In the genomic region with DNA sequence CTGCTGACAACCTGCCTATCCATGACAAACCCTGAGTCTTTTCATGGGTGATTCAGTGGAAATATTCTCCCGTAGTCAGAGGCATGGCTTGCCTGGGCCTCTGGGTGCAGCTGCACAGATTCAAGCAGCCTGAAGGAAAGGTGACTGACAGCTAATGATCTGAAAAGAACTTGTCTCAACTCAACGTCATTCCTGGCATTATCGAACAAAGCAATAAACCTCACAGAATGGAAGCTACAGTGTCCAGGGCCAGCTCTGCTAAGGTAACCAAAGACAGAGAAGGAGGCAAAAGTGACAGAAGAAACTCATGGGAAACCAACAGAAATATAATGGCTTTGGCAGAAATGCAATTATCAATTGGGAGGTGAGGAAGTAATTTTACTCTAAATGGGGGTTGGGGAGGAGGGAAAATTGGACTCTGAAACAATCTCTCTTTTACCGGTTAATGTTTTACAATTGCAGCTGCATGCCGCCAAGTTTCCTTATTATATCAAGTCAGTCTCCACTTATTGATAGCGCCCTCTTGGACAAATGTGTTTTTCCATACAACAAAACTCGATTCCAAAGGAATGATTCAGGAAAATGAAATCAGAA, we compare ENCODE assay signal across 15 cellular contexts. TPM values are rescaled to one million over a fixed set of nuclear protein-coding genes. Genes with fewer than 3 reads are reported as not detected.
DNase-seq lines count a peak whose midpoint lies in the region; ATAC-seq and TF ChIP-seq lines count a peak whose summit lies in the region.
"Had no signal": no experiment of that assay in that cellular context is flagged by ENCODE, and none has a peak within 500 bp of the region (broad histone marks: within the 10 kb centered on the region; RNA-seq: fewer than 3 reads in every experiment).

No MANE protein-coding gene starts in this region.

- H3K27ac ChIP-seq in right lobe of liver (peak overlapping the region; percentile 4 to 81 (median 59)), stomach (peak overlapping the region; percentile 60 to 81 (median 77)), brain microvascular endothelial cell (no peak overlapping the region)

- H3K9me3 Mint-ChIP-seq in HFFc6 (0 out of 2 replicates have a peak, but pooled peaks cover 9% of the 10 kb centered on the region), chondrocyte (ENCODE audit: low read depth) (no peaks in the 10 kb centered on the region)
- H3K9me3 Mint-ChIP-seq: activated CD4-positive, alpha-beta T cell treated with anti-CD3 and anti-CD28 coated beads, Interleukin-2, amount 10 ng/mL, durations not matched to agents 7 days and 5 days; stimulated activated effector memory CD8-positive, alpha-beta T cell treated with anti-CD3 and anti-CD28 coated beads, Interleukin-12 subunit alpha, Interleukin-12 subunit beta, amount 100 ng/mL, for 72 hours had no signal

- H3K4me3 Mint-ChIP-seq in HFFc6, result peak overlapping the region; percentile 22; the same call in 1 of the 2 replicates
- no peak overlapping the region for H3K4me3 Mint-ChIP-seq in chondrocyte (ENCODE audit: unreplicated experiment)
- H3K4me3 Mint-ChIP-seq: activated CD4-positive, alpha-beta T cell treated with anti-CD3 and anti-CD28 coated beads, Interleukin-2, amount 10 ng/mL, durations not matched to agents 7 days and 5 days; stimulated activated effector memory CD8-positive, alpha-beta T cell treated with anti-CD3 and anti-CD28 coated beads, Interleukin-12 subunit alpha, Interleukin-12 subunit beta, amount 100 ng/mL, for 72 hours had no signal

- H3K27me3 ChIP-seq in right lobe of liver (no peaks in the 10 kb centered on the region), stomach (no peaks in the 10 kb centered on the region), brain microvascular endothelial cell (replicated peaks) (no peaks in the 10 kb centered on the region)

- no peak for TF ChIP-seq POLR2A in right lobe of liver (IDR thresholded peaks at IDR 0.05)
- TF ChIP-seq POLR2A in stomach (IDR thresholded peaks at IDR 0.05), result no peak

- peak; percentile 8; the same call in 1 of the 2 replicates for TF ChIP-seq CTCF in HFFc6 (IDR thresholded peaks at IDR 0.05)
- TF ChIP-seq CTCF in chondrocyte (IDR thresholded peaks at IDR 0.05), result peak; percentile 9
- TF ChIP-seq CTCF in right lobe of liver (IDR thresholded peaks at IDR 0.05), result peak in 2 of 4 donors; percentile 21 to 22
- peak in 1 of 7 experiments; percentile 6 for TF ChIP-seq CTCF in stomach (IDR thresholded peaks at IDR 0.05)
- TF ChIP-seq CTCF in brain microvascular endothelial cell (IDR thresholded peaks at IDR 0.05; ENCODE audit: low read depth, low read length, missing control alignments), result no peak

- intact Hi-C loops in right lobe of liver (cut with DNase I), result no loop called here
- intact Hi-C loops in stomach (cut with DNase I; ENCODE audit: low total_unique reads), result no loop called here

- H3K4me1 Mint-ChIP-seq in HFFc6 (ENCODE audit: low read depth) (peaks cover 88% of the 10 kb centered on the region), chondrocyte (ENCODE audit: low read depth) (peaks cover 84% of the 10 kb centered on the region)
- H3K4me1 Mint-ChIP-seq: activated CD4-positive, alpha-beta T cell treated with anti-CD3 and anti-CD28 coated beads, Interleukin-2, amount 10 ng/mL, durations not matched to agents 7 days and 5 days; stimulated activated effector memory CD8-positive, alpha-beta T cell treated with anti-CD3 and anti-CD28 coated beads, Interleukin-12 subunit alpha, Interleukin-12 subunit beta, amount 100 ng/mL, for 72 hours had no signal

- no peak for DNase-seq in HFFc6
- no peak for DNase-seq in chondrocyte (ENCODE audit: low spot score)
- DNase-seq in right lobe of liver, result no peak
- DNase-seq in stomach, result peak; percentile 54
- no peak for DNase-seq in brain microvascular endothelial cell
- DNase-seq: activated CD4-positive, alpha-beta T cell treated with anti-CD3 and anti-CD28 coated beads, Interleukin-2, amount 10 ng/mL, durations not matched to agents 7 days and 5 days; amniotic stem cell; effector CD8-positive, alpha-beta T cell; GDM1; NCI-H1092 treated with DMSO at 0.1 percent for 48 hours; stimulated activated CD4-positive, alpha-beta T cell treated with anti-CD3 and anti-CD28 coated beads, Interleukin-2, amount 100 ng/mL, for 48 hours had no signal

- H3K27me3 Mint-ChIP-seq in HFFc6 (ENCODE audit: insufficient read depth), result peaks cover 1% of the 10 kb centered on the region
- no peaks in the 10 kb centered on the region for H3K27me3 Mint-ChIP-seq in chondrocyte (ENCODE audit: low read depth)

- H3K4me3 ChIP-seq in right lobe of liver (peak overlapping the region in 2 of 3 donors; percentile 9 to 18), stomach (no peak overlapping the region), brain microvascular endothelial cell (ENCODE audit: low read depth, low read length) (no peak overlapping the region)

- H3K27ac Mint-ChIP-seq in HFFc6, result peak overlapping the region; percentile 58
- peak overlapping the region; percentile 88 for H3K27ac Mint-ChIP-seq in chondrocyte (ENCODE audit: unreplicated experiment)
- H3K27ac Mint-ChIP-seq: activated CD4-positive, alpha-beta T cell treated with anti-CD3 and anti-CD28 coated beads, Interleukin-2, amount 10 ng/mL, durations not matched to agents 7 days and 5 days; stimulated activated effector memory CD8-positive, alpha-beta T cell treated with anti-CD3 and anti-CD28 coated beads, Interleukin-12 subunit alpha, Interleukin-12 subunit beta, amount 100 ng/mL, for 72 hours had no signal

- in situ Hi-C loops in brain microvascular endothelial cell (cut with HindIII; ENCODE audit: low pct_ligation_motif_present, low sequenced_read_pairs), result no loop called here

- TF ChIP-seq EP300 in stomach (IDR thresholded peaks at IDR 0.05), result no peak

- peak; percentile 74 to 80 (median 78) for ATAC-seq in right lobe of liver
- ATAC-seq in HG02642 (IDR thresholded peaks at IDR 0.05; ENCODE audit: poor library complexity, unreplicated experiment), result no peak
- ATAC-seq in GM21367 (IDR thresholded peaks at IDR 0.05; ENCODE audit: unreplicated experiment), result no peak
- no peak for ATAC-seq in HG02973 (IDR thresholded peaks at IDR 0.05; ENCODE audit: unreplicated experiment)
- ATAC-seq: stimulated activated effector memory CD8-positive, alpha-beta T cell treated with anti-CD3 and anti-CD28 coated beads, Interleukin-12 subunit alpha, Interleukin-12 subunit beta, amount 100 ng/mL, for 72 hours had no signal

- H3K36me3 ChIP-seq in right lobe of liver, result no peaks in the 10 kb centered on the region
- H3K36me3 ChIP-seq in stomach, result no peaks in the 10 kb centered on the region
- H3K36me3 ChIP-seq in brain microvascular endothelial cell (replicated peaks), result peaks cover 42% of the 10 kb centered on the region

- H3K4me1 ChIP-seq in right lobe of liver (peaks cover 2 to 63% (median 14%) of the 10 kb centered on the region in 4 donors), stomach (peaks cover 49 to 100% (median 77%) of the 10 kb centered on the region in 4 donors)

- H3K9me3 ChIP-seq in right lobe of liver, result no peaks in the 10 kb centered on the region
- H3K9me3 ChIP-seq in stomach, result no peaks in the 10 kb centered on the region

- H3K36me3 Mint-ChIP-seq in HFFc6 (ENCODE audit: low read depth) (peaks cover 91% of the 10 kb centered on the region), chondrocyte (ENCODE audit: low read depth) (peaks cover 7% of the 10 kb centered on the region)
- H3K36me3 Mint-ChIP-seq: stimulated activated effector memory CD8-positive, alpha-beta T cell treated with anti-CD3 and anti-CD28 coated beads, Interleukin-12 subunit alpha, Interleukin-12 subunit beta, amount 100 ng/mL, for 72 hours had no signal

- 20% methylated on average over 7 of the region's 7 CpGs for WGBS in right lobe of liver (ENCODE audit: insufficient coverage, low coverage, low lambda C conversion rate, missing lambda C conversion rate)
- 24 to 49% (median 36%) methylated on average over 7 of the region's 7 CpGs for WGBS in stomach, 5 donors

RNA-seq across cellular contexts. Expression of gene STARD13, which starts 12.9 kb away (rescaled TPM):
- total RNA-seq in HFFc6 (2021; fragmentation: NEBNext Ultra II Directional; extraction: Animal tissue kit (Norgen Biotek cat#: 25700)), result 10 to 100 TPM; 27.9 to 38.3 (median 34.5) TPM
- total RNA-seq in chondrocyte (37.6 to 57.8 TPM (median 41.0 TPM) in 3 replicates), right lobe of liver (10 to 100 TPM in 3 of 6 experiments, 1 to 10 TPM in 3; 7.0 to 16.1 (median 9.8) TPM), stomach (100 to 1,000 TPM in 1 of 5 donors, 10 to 100 TPM in 4; 41.3 to 158 (median 54.3) TPM)
- 1 to 10 TPM; 4.4 to 9.2 (median 6.7) TPM for polyA plus RNA-seq in stomach

Comparison
In these comparisons a context has a peak if more than half of its experiments do, and no peak if none do; other contexts are left out.
1. ATAC-seq: peak in right lobe of liver (4 of 4); none in HG02642 (single experiment), GM21367 (single experiment) and HG02973 (single experiment).
2. H3K4me3 ChIP-seq: peak in right lobe of liver (2 of 3); none in stomach (0 of 4) and brain microvascular endothelial cell (single experiment).